In the genomic region with DNA sequence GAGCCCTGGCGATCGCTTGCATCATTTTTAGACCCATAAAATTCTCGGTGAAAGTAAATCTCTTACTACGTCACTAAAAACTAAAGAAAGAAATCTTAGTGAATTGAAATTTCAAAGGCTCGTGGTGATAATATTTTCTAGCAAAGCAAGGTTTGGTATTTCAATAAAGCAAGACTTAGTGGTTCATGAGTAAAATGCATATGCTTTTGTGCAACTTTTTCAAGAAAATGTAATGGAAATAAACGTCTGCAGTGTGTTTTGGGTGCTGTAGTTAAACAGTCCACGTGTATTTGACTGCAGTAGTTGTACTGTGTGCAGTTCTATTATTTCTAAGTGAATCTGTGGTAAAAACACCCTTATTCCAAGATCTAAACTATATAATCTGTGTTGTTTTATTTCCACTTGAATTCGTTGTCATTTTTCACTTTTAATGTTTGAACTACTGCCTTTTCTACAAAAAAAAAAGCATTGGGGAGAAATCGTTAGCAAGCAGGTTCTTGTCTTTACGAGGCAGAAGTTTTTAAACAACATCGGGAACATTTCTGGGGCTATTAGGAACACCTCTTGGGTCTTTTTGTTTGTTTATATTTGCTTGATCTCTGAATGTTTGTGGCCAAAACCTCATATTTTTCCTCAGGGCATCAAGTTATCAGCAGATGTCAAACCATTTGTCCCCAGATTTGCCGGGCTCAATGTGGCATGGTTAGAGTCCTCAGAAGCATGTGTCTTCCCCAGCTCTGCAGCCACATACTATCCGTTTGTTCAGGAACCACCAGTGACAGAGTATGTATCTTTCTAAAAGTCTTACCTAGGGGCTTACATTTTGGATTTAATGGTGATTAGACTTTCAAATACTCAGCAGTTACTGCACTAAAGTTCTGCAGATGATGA, we compare ENCODE assay signal across 8 cellular contexts. TPM values are rescaled to one million over a fixed set of nuclear protein-coding genes. Genes with fewer than 3 reads are reported as not detected.
DNase-seq lines count a peak whose midpoint lies in the region; ATAC-seq and TF ChIP-seq lines count a peak whose summit lies in the region.

No MANE protein-coding gene starts in this region.

- peak overlapping the region; percentile 9 for H2AFZ ChIP-seq in KMS-11 (ENCODE audit: low read depth)

- intact Hi-C loops in CD14-positive monocyte (cut with micrococcal nuclease) = loop anchor here (5.0 to 10.0 kb wide), 4 partner anchors 63 to 228 kb away; no protein-coding TSS in a partner anchor

- H3K27me3 Mint-ChIP-seq in CD14-positive monocyte (ENCODE audit: low read depth in 3 of 3) = no peaks in the 10 kb centered on the region

- H3K9ac ChIP-seq in KMS-11 = peak overlapping the region; percentile 86

- H3K4me1 Mint-ChIP-seq in CD14-positive monocyte = peaks cover 47% of the 10 kb centered on the region

- H3K4me2 ChIP-seq in KMS-11 = peak overlapping the region; percentile 73

- H4K20me1 ChIP-seq in KMS-11 (ENCODE audit: insufficient read depth) = 0 out of 2 replicates have a peak, but pooled peaks cover 6% of the 10 kb centered on the region

- no peaks in the 10 kb centered on the region for H3K9me3 Mint-ChIP-seq in CD14-positive monocyte

- peaks cover 26% of the 10 kb centered on the region in 2 donors for H3K36me3 Mint-ChIP-seq in CD14-positive monocyte

- DNase-seq in CD14-positive monocyte (ENCODE audit: low spot score) (no peak), cardiac fibroblast (ENCODE audit: low read depth in 2 of 2) (no peak), GM19240 (ENCODE audit: insufficient read length, low spot score) (no peak), NCI-H526 (lab: John Stamatoyannopoulos, UW) (no peak), NCI-H187 (lab: John Stamatoyannopoulos, UW) (no peak)

- H3K27me3 ChIP-seq in KMS-11 (ENCODE audit: insufficient read depth, low read depth) (no peaks in the 10 kb centered on the region), mononuclear cell (ENCODE audit: insufficient read depth, low read length) (no peaks in the 10 kb centered on the region)

- H3K4me3 Mint-ChIP-seq in CD14-positive monocyte = peak overlapping the region; percentile 86 to 92

- no peak for ATAC-seq in HG02798 (IDR thresholded peaks at IDR 0.05; ENCODE audit: poor library complexity, unreplicated experiment)

- H3K27ac ChIP-seq in KMS-11 = peak overlapping the region; percentile 91

- H3K79me2 ChIP-seq in KMS-11 (ENCODE audit: insufficient read depth, low read depth) = peaks cover 89% of the 10 kb centered on the region

- H3K27ac Mint-ChIP-seq in CD14-positive monocyte = peak overlapping the region; percentile 97 to 98 (median 98)

- peaks cover 21% of the 10 kb centered on the region; the same call in 1 of the 2 replicates for H3K36me3 ChIP-seq in KMS-11 (ENCODE audit: insufficient read depth)

- peak; percentile 31 for TF ChIP-seq CTCF in CD14-positive monocyte (IDR thresholded peaks at IDR 0.05)
- peak; percentile 75 for TF ChIP-seq CTCF in KMS-11 (conservative IDR thresholded peaks at IDR 0.05; ENCODE audit: low read depth, low read length)
- TF ChIP-seq CTCF in cardiac fibroblast (IDR thresholded peaks at IDR 0.05; ENCODE audit: low read depth, low read length) = no peak

- H3K9me3 ChIP-seq in mononuclear cell (ENCODE audit: low read depth, low read length) = no peaks in the 10 kb centered on the region

- no peak overlapping the region for H3K4me3 ChIP-seq in KMS-11 (IDR thresholded peaks at IDR 0.05; ENCODE audit: insufficient read depth, low read depth, low read length)
- peak overlapping the region; percentile 59 to 70 for H3K4me3 ChIP-seq in cardiac fibroblast (replicated peaks in 1 of 2; ENCODE audit: low read depth in 2 of 2, low read length in 2 of 2)
- H3K4me3 ChIP-seq in mononuclear cell (ENCODE audit: low read length) = peak overlapping the region; percentile 78

- H3K4me1 ChIP-seq in KMS-11 (ENCODE audit: low read depth, poor library complexity, severe bottlenecking) (peaks cover 88% of the 10 kb centered on the region), mononuclear cell (ENCODE audit: insufficient read depth, low read length) (peaks cover 36% of the 10 kb centered on the region)

RNA-seq across cellular contexts. Expression of a gene that starts 1.0 kb away (rescaled TPM):
- 1 to 10 TPM; 8.6 to 9.8 TPM for polyA plus RNA-seq in CD14-positive monocyte
- 96.6 TPM for total RNA-seq in mononuclear cell

RNA-seq across cellular contexts. Expression of a gene that starts 8.3 kb away (rescaled TPM):
- 10 to 100 TPM; 12.3 to 14.5 TPM for polyA plus RNA-seq in CD14-positive monocyte
- total RNA-seq in mononuclear cell = 6.1 TPM
